10 cellular contexts compared by ENCODE assay signal in the genomic region with DNA sequence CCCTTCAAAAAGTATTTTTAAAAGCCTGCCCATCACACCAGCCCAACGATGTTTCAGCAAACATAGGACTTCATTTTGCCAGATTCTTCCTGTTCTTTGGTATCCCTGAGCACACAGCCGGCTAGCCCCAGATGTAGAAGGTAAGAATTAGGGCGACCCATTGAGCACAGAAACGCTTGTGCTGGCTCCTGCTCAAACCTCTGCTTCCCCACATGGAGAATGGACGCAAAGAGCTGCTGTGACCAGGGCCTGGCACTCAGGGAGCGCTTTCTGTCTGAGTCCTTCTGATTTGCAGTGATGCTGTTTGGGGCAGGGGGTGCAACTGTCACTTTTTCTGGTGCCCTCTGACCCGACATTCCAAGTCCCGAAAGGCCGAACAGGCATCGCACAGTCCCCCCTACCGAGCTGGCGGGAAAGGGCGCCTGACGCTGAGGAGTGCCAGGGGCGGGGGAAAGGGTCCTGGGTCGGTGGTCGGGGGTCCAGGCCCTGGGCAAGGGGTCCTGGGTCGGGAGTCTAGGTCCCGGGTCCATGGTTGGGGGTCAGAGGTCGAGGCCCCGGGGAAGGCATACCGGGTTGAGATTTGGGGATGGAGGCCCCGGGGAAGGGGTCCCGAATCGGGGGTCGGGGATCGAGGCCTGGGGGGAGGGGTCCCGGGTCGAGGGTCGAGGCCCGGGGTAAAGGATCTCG. TPM values are rescaled to one million over a fixed set of nuclear protein-coding genes. Genes with fewer than 3 reads are reported as not detected.
DNase-seq lines count a peak whose midpoint lies in the region; ATAC-seq lines count a peak whose summit lies in the region.
"Had no signal": no experiment of that assay in that cellular context is flagged by ENCODE, and none has a peak within 500 bp of the region (broad histone marks: within the 10 kb centered on the region; RNA-seq: fewer than 3 reads in every experiment).

No MANE protein-coding gene starts in this region.

- peaks cover 27% of the 10 kb centered on the region for H3K4me1 ChIP-seq in mononuclear cell (ENCODE audit: insufficient read depth, low read length)
- H3K4me1 ChIP-seq in aorta (ENCODE audit: control insufficient read depth in 1 of 2, insufficient read depth in 2 of 2, low read length in 2 of 2), result peaks cover 0 to 3% of the 10 kb centered on the region in 2 donors

- ATAC-seq in Right ventricle myocardium inferior (no peak), left cardiac atrium (no peak), aorta (ENCODE audit: low FRiP score) (peak; percentile 2), GM18870 (IDR thresholded peaks at IDR 0.05; ENCODE audit: unreplicated experiment) (no peak), GM21529 (IDR thresholded peaks at IDR 0.05; ENCODE audit: unreplicated experiment) (no peak)
- no peak for ATAC-seq in central memory CD8-positive, alpha-beta T cell (replicated peaks; ENCODE audit: extremely low read depth, poor library complexity, severe bottlenecking)

- H3K4me3 Mint-ChIP-seq in central memory CD8-positive, alpha-beta T cell, result peak overlapping the region; percentile 84

- H3K9me3 ChIP-seq in mononuclear cell (ENCODE audit: low read depth, low read length) (no peaks in the 10 kb centered on the region), aorta (ENCODE audit: control insufficient read depth, low read length) (no peaks in the 10 kb centered on the region)

- intact Hi-C loops in Right ventricle myocardium inferior (cut with DNase I) (loop anchor here (5.0 to 10.0 kb wide), 2 partner anchors 46 to 332 kb away; partner anchors contain the start of gene SPATA2L), left cardiac atrium (cut with DNase I) (no loop called here), aorta (cut with DNase I) (loop anchor here in 1 of 2 donors (5.0 kb wide), 1 partner anchor 46 kb away; the partner anchor contains the start of gene SPATA2L)

- H3K36me3 Mint-ChIP-seq in central memory CD8-positive, alpha-beta T cell (ENCODE audit: insufficient read depth), result peaks cover 23% of the 10 kb centered on the region

- no peaks in the 10 kb centered on the region for H3K36me3 ChIP-seq in aorta (ENCODE audit: control insufficient read depth in 1 of 2, insufficient read depth in 2 of 2, low read length in 1 of 2)

- WGBS in aorta, 2 donors, result 30 to 31% methylated on average over 32 of the region's 32 CpGs

- H3K4me1 Mint-ChIP-seq in central memory CD8-positive, alpha-beta T cell, result peaks cover 24% of the 10 kb centered on the region

- no peak overlapping the region for H3K27ac ChIP-seq in aorta (ENCODE audit: low read depth in 1 of 2, low read length in 2 of 2)

- no peaks in the 10 kb centered on the region for H3K9me3 Mint-ChIP-seq in central memory CD8-positive, alpha-beta T cell

- H3K27me3 ChIP-seq in mononuclear cell (ENCODE audit: insufficient read depth, low read length), result no peaks in the 10 kb centered on the region
- H3K27me3 ChIP-seq in aorta (ENCODE audit: control insufficient read depth in 1 of 2, insufficient read depth in 2 of 2, low read length in 1 of 2), result no peaks in the 10 kb centered on the region

- H3K27ac Mint-ChIP-seq in central memory CD8-positive, alpha-beta T cell (ENCODE audit: low read depth), result peak overlapping the region; percentile 89

- peak overlapping the region; percentile 92 for H3K4me3 ChIP-seq in mononuclear cell (ENCODE audit: low read length)
- peak overlapping the region; percentile 66 to 70 for H3K4me3 ChIP-seq in aorta (ENCODE audit: low read length in 2 of 2)

- DNase-seq in Right ventricle myocardium inferior (ENCODE audit: missing footprints), result peak; percentile 53
- DNase-seq in left cardiac atrium, result no peak
- no peak for DNase-seq in central memory CD8-positive, alpha-beta T cell (ENCODE audit: low spot score in 2 of 2)
- peak in 1 of 2 donors; percentile 50 for DNase-seq in aorta
- DNase-seq in GF-D8 (lab: John Stamatoyannopoulos, UW), result no peak
- DNase-seq: amniotic stem cell, DMS79 treated with DMSO at 0.1 percent for 48 hours had no signal

- no peaks in the 10 kb centered on the region for H3K27me3 Mint-ChIP-seq in central memory CD8-positive, alpha-beta T cell

RNA-seq across cellular contexts. Expression of gene CHMP1A, which starts 0.9 kb away (rescaled TPM):
- total RNA-seq in Right ventricle myocardium inferior, result 40.6 TPM
- total RNA-seq in left cardiac atrium, result 10 to 100 TPM; 41.7 to 51.9 TPM
- total RNA-seq in mononuclear cell, result 33.5 TPM
- 10 to 100 TPM; 69.0 to 78.8 TPM for total RNA-seq in aorta
- polyA plus RNA-seq in aorta, result 100 to 1,000 TPM in 1 of 2 donors, 10 to 100 TPM in 1; 45.5 to 112 TPM

RNA-seq across cellular contexts. Expression of gene SPATA33, which starts 1.1 kb away (rescaled TPM):
- total RNA-seq in Right ventricle myocardium inferior (1.6 TPM), left cardiac atrium (1 to 10 TPM; 2.4 to 3.6 TPM), mononuclear cell (1.3 TPM), aorta (1 to 10 TPM; 6.5 to 8.6 TPM)
- polyA plus RNA-seq in aorta, result 10 to 100 TPM in 1 of 2 donors, 1 to 10 TPM in 1; 3.0 to 10.7 TPM

RNA-seq across cellular contexts. Expression of gene CDK10, which starts 29.9 kb away (rescaled TPM):
- total RNA-seq in Right ventricle myocardium inferior (21.9 TPM), left cardiac atrium (10 to 100 TPM; 22.6 to 28.0 TPM), mononuclear cell (12.7 TPM), aorta (10 to 100 TPM; 29.9 to 71.1 TPM)
- 100 to 1,000 TPM in 1 of 2 donors, 10 to 100 TPM in 1; 24.7 to 134 TPM for polyA plus RNA-seq in aorta

RNA-seq across cellular contexts. Expression of gene DPEP1, which starts 43.1 kb away (rescaled TPM):
- total RNA-seq in Right ventricle myocardium inferior (not detected), left cardiac atrium (not detected), mononuclear cell (not detected), aorta (not detected)
- polyA plus RNA-seq in aorta, result 1 to 10 TPM in 1 of 2 donors, not detected in 1; 8.5 TPM

RNA-seq across cellular contexts. Expression of gene SPATA2L, which starts 44.9 kb away (rescaled TPM):
- 3.4 TPM for total RNA-seq in Right ventricle myocardium inferior
- total RNA-seq in left cardiac atrium, result 1 to 10 TPM; 4.5 to 7.1 TPM
- total RNA-seq in mononuclear cell, result 10.6 TPM
- 10 to 100 TPM in 1 of 2 donors, 1 to 10 TPM in 1; 9.1 to 13.4 TPM for total RNA-seq in aorta
- 10 to 100 TPM in 1 of 2 donors, 1 to 10 TPM in 1; 4.9 to 12.0 TPM for polyA plus RNA-seq in aorta
